ENCODE assay signal across 1 cellular context in genomic region chr5:139638736-139639618, GRCh38.
TF ChIP-seq lines count a peak whose summit lies in the region.

No MANE protein-coding gene starts in this region.

TF ChIP-seq in IMR-90, 13 proteins besides CTCF, POLR2A, EP300 and RAD21 (continued from another document):
- no peak for TF ChIP-seq USF2 (IDR thresholded peaks at IDR 0.05; ENCODE audit: low read depth, low read length)
- TF ChIP-seq RCOR1 (IDR thresholded peaks at IDR 0.05; ENCODE audit: insufficient replicate concordance, low read length): no peak
- TF ChIP-seq ELK1 (IDR thresholded peaks at IDR 0.05; ENCODE audit: borderline replicate concordance, low read depth, low read length): no peak
